In the genomic region with DNA sequence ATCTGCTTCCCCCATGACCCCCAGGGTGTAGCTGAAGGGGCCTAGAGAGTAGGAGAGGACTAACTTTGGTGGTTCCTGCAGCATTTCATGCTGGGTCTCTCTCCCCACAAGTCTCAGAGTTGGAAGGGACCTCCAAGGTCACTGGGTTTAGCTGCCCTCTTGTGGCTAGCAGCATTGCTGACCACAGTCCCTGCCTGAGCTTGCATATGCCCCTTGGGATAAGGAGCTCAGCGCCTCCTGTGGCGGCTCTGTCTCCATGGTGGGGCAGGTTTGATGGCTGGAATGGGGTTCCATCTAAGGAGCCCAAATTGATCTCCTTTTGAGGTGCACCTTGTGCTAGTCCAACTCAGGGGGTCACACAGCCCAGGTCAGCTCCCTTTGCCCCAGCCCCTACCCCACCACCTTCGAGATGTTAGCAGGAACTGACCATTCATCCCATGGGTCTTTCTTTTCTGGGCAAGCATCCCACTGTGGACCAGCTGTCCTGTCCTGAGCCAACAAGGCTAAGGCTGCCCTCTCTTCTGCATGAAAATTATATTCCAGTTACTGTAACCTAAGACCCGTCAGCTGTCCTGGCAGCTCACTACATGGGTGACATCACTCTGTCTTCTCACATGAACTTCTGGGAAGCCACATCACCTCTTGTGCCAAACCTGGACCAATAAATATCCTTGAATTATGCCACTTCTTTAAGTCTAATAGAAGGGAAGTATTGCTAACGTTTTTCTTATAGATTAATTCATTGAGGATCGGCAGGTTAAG, we compare ENCODE assay signal across 1 cellular context.
TF ChIP-seq lines count a peak whose summit lies in the region.

No MANE protein-coding gene starts in this region.

TF ChIP-seq in K562, 482 proteins besides CTCF, POLR2A, EP300 and RAD21 (continued from another document and continues in another):
- TF ChIP-seq RREB1 (CRISPR knock-in tag; IDR thresholded peaks at IDR 0.05) (0 out of 2 replicates have a peak, but pooled peaks have one; percentile 48), NR2C1 (IDR thresholded peaks at IDR 0.05) (peak; percentile 23; the same call in 1 of the 2 replicates), NR2C1 (tag; IDR thresholded peaks at IDR 0.05) (no peak), ZNF146 (CRISPR knock-in tag; IDR thresholded peaks at IDR 0.05; ENCODE audit: unreplicated experiment) (no peak), STAG1 (CRISPR knock-in tag; IDR thresholded peaks at IDR 0.05; ENCODE audit: borderline replicate concordance) (peak; percentile 74; the same call in 1 of the 2 replicates), SMARCA4 (IDR thresholded peaks at IDR 0.05) (no peak), CREB3L1 (IDR thresholded peaks at IDR 0.05; ENCODE audit: borderline replicate concordance, low read depth) (0 out of 2 replicates have a peak, but pooled peaks have one; percentile 27), RUNX1 (IDR thresholded peaks at IDR 0.05; ENCODE audit: low read depth) (no peak), UBTF (IDR thresholded peaks at IDR 0.05; ENCODE audit: borderline replicate concordance in 1 of 2, low read depth in 2 of 2, low read length in 2 of 2) (0 out of 4 replicates have a peak, but pooled peaks have one; percentile 7 to 28), USF1 (CRISPR knock-in tag; IDR thresholded peaks at IDR 0.05) (no peak), GABPB1 (CRISPR knock-in tag; IDR thresholded peaks at IDR 0.05) (0 out of 2 replicates have a peak, but pooled peaks have one; percentile 23), GABPA (tag; conservative IDR thresholded peaks at IDR 0.05; ENCODE audit: low read depth) (no peak), CXXC5 (CRISPR knock-in tag; IDR thresholded peaks at IDR 0.05) (0 out of 2 replicates have a peak, but pooled peaks have one; percentile 15), CTCFL (IDR thresholded peaks at IDR 0.05; ENCODE audit: borderline replicate concordance, insufficient read depth, low read depth, low read length, poor library complexity, severe bottlenecking) (peak; percentile 92), HMBOX1 (IDR thresholded peaks at IDR 0.05) (0 out of 2 replicates have a peak, but pooled peaks have one; percentile 21), MEF2D (tag; conservative IDR thresholded peaks at IDR 0.05; ENCODE audit: low read depth) (0 out of 2 replicates have a peak, but pooled peaks have one; percentile 19), AFF1 (IDR thresholded peaks at IDR 0.05; ENCODE audit: low read depth in 1 of 2, partially characterized antibody in 2 of 2) (peak in 1 of 2 experiments; percentile 32), HDAC1 (IDR thresholded peaks at IDR 0.05) (no peak), TBL1XR1 (IDR thresholded peaks at IDR 0.05; ENCODE audit: low read length in 2 of 2) (no peak), MBD1 (CRISPR knock-in tag; IDR thresholded peaks at IDR 0.05) (no peak), MCM7 (IDR thresholded peaks at IDR 0.05) (no peak), ZBTB7A (IDR thresholded peaks at IDR 0.05; ENCODE audit: borderline replicate concordance, control insufficient read depth, low read depth, low read length) (peak; percentile 56; the same call in 1 of the 2 replicates), ZFP36 (IDR thresholded peaks at IDR 0.05; ENCODE audit: low read depth, low read length, partially characterized antibody) (peak; percentile 25), RB1 (IDR thresholded peaks at IDR 0.05; ENCODE audit: low read depth) (peak; percentile 80), CREM (IDR thresholded peaks at IDR 0.05; ENCODE audit: low read depth) (peak; percentile 64), ARNT (IDR thresholded peaks at IDR 0.05) (peak in 1 of 2 experiments; percentile 50; a peak in 1 of 4 replicates), TAL1 (IDR thresholded peaks at IDR 0.05) (peak; percentile 22; the same call in 1 of the 2 replicates), ARID2 (IDR thresholded peaks at IDR 0.05) (0 out of 2 replicates have a peak, but pooled peaks have one; percentile 66), ATF1 (CRISPR knock-in tag; IDR thresholded peaks at IDR 0.05) (no peak), ATF1 (tag; IDR thresholded peaks at IDR 0.05) (peak; percentile 24; the same call in 1 of the 2 replicates), SUPT5H (IDR thresholded peaks at IDR 0.05) (no peak)
